In genomic region chr14:99239661-99240092, GRCh38 we compare ENCODE assay signal across 14 cellular contexts. TPM values are rescaled to one million over a fixed set of nuclear protein-coding genes. Genes with fewer than 3 reads are reported as not detected.
DNase-seq lines count a peak whose midpoint lies in the region; ATAC-seq and TF ChIP-seq lines count a peak whose summit lies in the region.
"Had no signal": no experiment of that assay in that cellular context is flagged by ENCODE, and none has a peak within 500 bp of the region (broad histone marks: within the 10 kb centered on the region; RNA-seq: fewer than 3 reads in every experiment).

No MANE protein-coding gene starts in this region.

- ATAC-seq in activated T-cell treated with anti-CD3 and anti-CD28 coated beads, Interleukin-2, amount 50 U/mL, for 4 hours = no peak
- ATAC-seq in GM21723 (IDR thresholded peaks at IDR 0.05; ENCODE audit: unreplicated experiment) = no peak
- no peak for ATAC-seq in HG03039 (IDR thresholded peaks at IDR 0.05; ENCODE audit: unreplicated experiment)

- no peak overlapping the region for H2AFZ ChIP-seq in smooth muscle cell (ENCODE audit: low read depth)
- H2AFZ ChIP-seq: PC-9 had no signal

- no peaks in the 10 kb centered on the region for H3K36me3 ChIP-seq in SJSA1
- H3K36me3 ChIP-seq in effector memory CD4-positive, alpha-beta T cell (ENCODE audit: control insufficient read depth, insufficient read depth, low read length) = peaks cover 6% of the 10 kb centered on the region
- no peaks in the 10 kb centered on the region for H3K36me3 ChIP-seq in smooth muscle cell (ENCODE audit: low read depth)

- H3K4me1 Mint-ChIP-seq in activated T-cell treated with anti-CD3 and anti-CD28 coated beads, Interleukin-2, amount 50 U/mL, for 4 hours (ENCODE audit: low read depth) = peaks cover 95% of the 10 kb centered on the region
- H3K4me1 Mint-ChIP-seq: memory B cell had no signal

- H3K27ac ChIP-seq in SJSA1 (no peak overlapping the region), smooth muscle cell (ENCODE audit: low read depth) (peak overlapping the region; percentile 43)
- H3K27ac ChIP-seq in effector memory CD4-positive, alpha-beta T cell (ENCODE audit: insufficient read depth, low read length, poor library complexity, severe bottlenecking) = peak overlapping the region; percentile 97
- H3K27ac ChIP-seq: PC-9 had no signal

- H3K79me2 ChIP-seq in smooth muscle cell (ENCODE audit: low read depth) = no peaks in the 10 kb centered on the region

- H3K4me1 ChIP-seq in SJSA1 (replicated peaks) (peaks cover 20% of the 10 kb centered on the region), smooth muscle cell (ENCODE audit: low read depth) (peaks cover 12% of the 10 kb centered on the region)
- H3K4me1 ChIP-seq in effector memory CD4-positive, alpha-beta T cell (ENCODE audit: control insufficient read depth, insufficient read depth, low read length, poor library complexity, severe bottlenecking) = peaks cover 88% of the 10 kb centered on the region

- 16% methylated on average over 7 of the region's 7 CpGs for WGBS in smooth muscle cell (ENCODE audit: low lambda C conversion rate)

- H3K9ac ChIP-seq in smooth muscle cell (ENCODE audit: low read depth) = no peak overlapping the region

- no peak for TF ChIP-seq CTCF in smooth muscle cell (IDR thresholded peaks at IDR 0.05; ENCODE audit: borderline replicate concordance, insufficient read depth, poor library complexity, severe bottlenecking)

- H3K9me3 Mint-ChIP-seq in activated T-cell treated with anti-CD3 and anti-CD28 coated beads, Interleukin-2, amount 50 U/mL, for 4 hours = no peaks in the 10 kb centered on the region

- H3K36me3 Mint-ChIP-seq in activated T-cell treated with anti-CD3 and anti-CD28 coated beads, Interleukin-2, amount 50 U/mL, for 4 hours (ENCODE audit: insufficient read depth) = peaks cover 15% of the 10 kb centered on the region
- H3K36me3 Mint-ChIP-seq: memory B cell had no signal

- no peaks in the 10 kb centered on the region for H3K27me3 Mint-ChIP-seq in activated T-cell treated with anti-CD3 and anti-CD28 coated beads, Interleukin-2, amount 50 U/mL, for 4 hours (ENCODE audit: low read depth)

- H4K20me1 ChIP-seq in smooth muscle cell (ENCODE audit: low read depth) = no peaks in the 10 kb centered on the region

- H3K4me2 ChIP-seq in smooth muscle cell = peak overlapping the region; percentile 5
- H3K4me2 ChIP-seq: PC-9 had no signal

- H3K4me3 ChIP-seq in SJSA1 (no peak overlapping the region), smooth muscle cell (no peak overlapping the region)
- H3K4me3 ChIP-seq in effector memory CD4-positive, alpha-beta T cell (ENCODE audit: insufficient read depth, low read depth, low read length, poor library complexity, severe bottlenecking) = peak overlapping the region; percentile 41
- H3K4me3 ChIP-seq: PC-9 had no signal

- H3K27me3 ChIP-seq in SJSA1 (replicated peaks) (no peaks in the 10 kb centered on the region), smooth muscle cell (ENCODE audit: low read depth) (no peaks in the 10 kb centered on the region)
- H3K27me3 ChIP-seq in effector memory CD4-positive, alpha-beta T cell (replicated peaks; ENCODE audit: control insufficient read depth, insufficient read depth, low read length, poor library complexity, severe bottlenecking) = no peaks in the 10 kb centered on the region

- peak overlapping the region; percentile 83 for H3K4me3 Mint-ChIP-seq in activated T-cell treated with anti-CD3 and anti-CD28 coated beads, Interleukin-2, amount 50 U/mL, for 4 hours
- H3K4me3 Mint-ChIP-seq: memory B cell had no signal

- H3K9me3 ChIP-seq in SJSA1 (replicated peaks) (no peaks in the 10 kb centered on the region), smooth muscle cell (replicated peaks; ENCODE audit: low read depth) (no peaks in the 10 kb centered on the region)
- H3K9me3 ChIP-seq in effector memory CD4-positive, alpha-beta T cell (ENCODE audit: control insufficient read depth, low read length) = no peaks in the 10 kb centered on the region

- DNase-seq in activated T-cell treated with anti-CD3 and anti-CD28 coated beads, Interleukin-2, amount 50 U/mL, for 4 hours = no peak
- DNase-seq in activated T-cell treated with anti-CD3 and anti-CD28 coated beads for 4 hours = no peak
- DNase-seq in SJSA1 (ENCODE audit: low read depth in 1 of 2, low spot score in 2 of 2) = peak; percentile 62 to 82
- no peak for DNase-seq in effector memory CD4-positive, alpha-beta T cell
- DNase-seq in smooth muscle cell (lab: John Stamatoyannopoulos, UW; ENCODE audit: unreplicated experiment) = no peak
- DNase-seq in T1000 (lab: John Stamatoyannopoulos, UW) = no peak
- DNase-seq: Karpas-422, NCI-H146, NCI-H510A, PC-9 had no signal

- H3F3A ChIP-seq in smooth muscle cell (ENCODE audit: low read depth) = peaks cover 17% of the 10 kb centered on the region

RNA-seq across cellular contexts. Expression of gene BCL11B, which starts 32.3 kb away (rescaled TPM):
- 10 to 100 TPM; 54.6 to 64.6 (median 62.4) TPM for total RNA-seq in activated T-cell treated with anti-CD3 and anti-CD28 coated beads, Interleukin-2, amount 50 U/mL, for 4 hours
- total RNA-seq in SJSA1 (2014; rRNA removed; shearing (Covaris generic)) = 2.1 and 2.6 TPM in 2 replicates
- 3.0 and 3.6 TPM in 2 replicates for total RNA-seq in smooth muscle cell
- polyA plus RNA-seq in smooth muscle cell = 0.47 and 0.56 TPM in 2 replicates
- total RNA-seq: fibroblast of villous mesenchyme, PC-9 had no signal

Comparison
In these comparisons a context has a peak if more than half of its experiments do, and no peak if none do; other contexts are left out.
1. DNase-seq: peak in SJSA1 (2 of 2); none in activated T-cell treated with anti-CD3 and anti-CD28 coated beads, Interleukin-2, amount 50 U/mL, for 4 hours (single experiment), activated T-cell treated with anti-CD3 and anti-CD28 coated beads for 4 hours (single experiment), effector memory CD4-positive, alpha-beta T cell (0 of 3), smooth muscle cell (single experiment) and T1000 (single experiment).
2. RNA of gene BCL11B, which starts 32.3 kb away (total RNA-seq): 54.6 to 64.6 TPM in activated T-cell treated with anti-CD3 and anti-CD28 coated beads, Interleukin-2, amount 50 U/mL, for 4 hours; 3.0 to 3.6 TPM in smooth muscle cell and 2.1 to 2.6 TPM in SJSA1; every median in the first group is over 10 times any median in the second.